In the genomic region with DNA sequence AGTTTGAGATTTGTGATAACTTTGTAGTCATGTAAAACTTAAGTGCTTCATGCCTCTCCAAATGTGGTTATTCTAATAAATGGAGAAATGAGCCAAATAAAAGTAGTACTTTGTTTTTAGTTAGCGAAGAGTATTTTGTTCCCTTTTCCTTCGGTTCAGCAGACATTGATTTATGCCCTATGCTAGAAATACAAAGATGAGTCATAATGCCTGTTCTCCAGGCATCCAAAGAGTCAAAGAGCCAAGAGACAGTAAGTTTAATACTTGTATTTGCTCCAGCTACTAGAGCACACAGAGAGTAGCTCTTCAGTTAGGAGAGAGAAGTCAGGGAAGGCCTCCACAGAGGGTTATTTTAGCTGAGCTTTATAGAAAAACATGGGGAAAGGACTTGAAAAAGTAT, we compare ENCODE assay signal across 13 cellular contexts. TPM values are rescaled to one million over a fixed set of nuclear protein-coding genes. Genes with fewer than 3 reads are reported as not detected.
DNase-seq lines count a peak whose midpoint lies in the region; ATAC-seq and TF ChIP-seq lines count a peak whose summit lies in the region.
"Had no signal": no experiment of that assay in that cellular context is flagged by ENCODE, and none has a peak within 500 bp of the region (broad histone marks: within the 10 kb centered on the region; RNA-seq: fewer than 3 reads in every experiment).

No MANE protein-coding gene starts in this region.

- ATAC-seq in PC-3: peak; percentile 44
- peak; percentile 90 to 97 (median 92) for ATAC-seq in psoas muscle
- no peak for ATAC-seq in HG03521 (IDR thresholded peaks at IDR 0.05; ENCODE audit: unreplicated experiment)
- ATAC-seq: activated CD8-positive, alpha-beta T cell treated with anti-CD3 and anti-CD28 coated beads for 36 hours had no signal

- TF ChIP-seq CTCF in PC-3 (conservative IDR thresholded peaks at IDR 0.05; ENCODE audit: low read depth, low read length) (no peak), psoas muscle (IDR thresholded peaks at IDR 0.05) (no peak), neural progenitor cell (IDR thresholded peaks at IDR 0.05) (no peak)

- POLR2A ChIA-PET in PC-3 (lab: Charles Lee; ENCODE audit: unreplicated experiment): no interaction called here
- POLR2A ChIA-PET in activated CD4-positive, alpha-beta memory T cell treated with anti-CD3 and anti-CD28 coated beads for 36 hours (lab: Charles Lee): interaction anchor here (1.2 to 1.7 kb wide), 2 partner anchors 9 to 32 kb away, joined by 4 to 5 read pairs; no protein-coding TSS in a partner anchor

- BruUV-seq in PC-3 (replicated peaks; lab: Mats Ljungman, UMichigan): no TSS peak

- H3K27me3 Mint-ChIP-seq in neural progenitor cell (ENCODE audit: insufficient read depth, low read depth): peaks cover 2% of the 10 kb centered on the region
- H3K27me3 Mint-ChIP-seq in activated CD4-positive, alpha-beta memory T cell treated with anti-CD3 and anti-CD28 coated beads for 36 hours: no peaks in the 10 kb centered on the region
- H3K27me3 Mint-ChIP-seq: activated CD8-positive, alpha-beta T cell treated with anti-CD3 and anti-CD28 coated beads for 36 hours had no signal

- intact Hi-C loops in PC-3 (cut with micrococcal nuclease): loop anchor here (2.0 kb wide), 1 partner anchor 185 kb away; no protein-coding TSS in a partner anchor
- intact Hi-C loops in psoas muscle (cut with DNase I): loop anchor here in 1 of 2 donors (10.0 kb wide), 1 partner anchor 179 kb away; no protein-coding TSS in a partner anchor
- intact Hi-C loops in activated CD4-positive, alpha-beta memory T cell treated with anti-CD3 and anti-CD28 coated beads for 36 hours (cut with micrococcal nuclease): loop anchor here (2.0 kb wide), 3 partner anchors 41 to 281 kb away; a partner anchor contains a TSS

- H3K4me2 ChIP-seq in PC-3 (ENCODE audit: low read length) (no peak overlapping the region), neural progenitor cell (no peak overlapping the region)

- no peak overlapping the region for H3K4me3 Mint-ChIP-seq in neural progenitor cell
- no peak overlapping the region for H3K4me3 Mint-ChIP-seq in activated CD4-positive, alpha-beta memory T cell treated with anti-CD3 and anti-CD28 coated beads for 36 hours
- H3K4me3 Mint-ChIP-seq: activated CD8-positive, alpha-beta T cell treated with anti-CD3 and anti-CD28 coated beads for 36 hours; brain had no signal

- H3K9me2 ChIP-seq in PC-3 (replicated peaks; ENCODE audit: low read length): no peaks in the 10 kb centered on the region

- no peak overlapping the region for H3K27ac ChIP-seq in PC-3 (ENCODE audit: low read length)
- peak overlapping the region; percentile 75 for H3K27ac ChIP-seq in psoas muscle
- H3K27ac ChIP-seq in neural progenitor cell: no peak overlapping the region
- H3K27ac ChIP-seq: right atrium auricular region had no signal

- CTCF ChIA-PET in PC-3 (lab: Charles Lee): no interaction called here
- CTCF ChIA-PET in activated CD4-positive, alpha-beta memory T cell treated with anti-CD3 and anti-CD28 coated beads for 36 hours (lab: Charles Lee): interaction anchor here (0.6 to 3.3 kb wide), 13 partner anchors 35 to 208 kb away, joined by 3 to 21 read pairs (median 8); a partner anchor contains a TSS

- no peaks in the 10 kb centered on the region for H3K27me3 ChIP-seq in PC-3 (ENCODE audit: low read length)
- no peaks in the 10 kb centered on the region for H3K27me3 ChIP-seq in psoas muscle (ENCODE audit: insufficient read depth in 3 of 3, low read length in 2 of 3)
- H3K27me3 ChIP-seq in neural progenitor cell: no peaks in the 10 kb centered on the region
- H3K27me3 ChIP-seq: right atrium auricular region had no signal

- H3K9me3 ChIP-seq in PC-3 (ENCODE audit: low read length) (no peaks in the 10 kb centered on the region), psoas muscle (no peaks in the 10 kb centered on the region), neural progenitor cell (ENCODE audit: low read depth) (no peaks in the 10 kb centered on the region)
- H3K9me3 ChIP-seq: Caco-2, right atrium auricular region had no signal

- 30 to 35% (median 35%) methylated on average over 2 of the region's 2 CpGs for WGBS in psoas muscle, 3 donors

- DNase-seq in COLO829 (ENCODE audit: low spot score): peak; percentile 71
- DNase-seq in PC-3: peak; percentile 6
- peak; percentile 56 for DNase-seq in fibroblast of peridontal ligament (ENCODE audit: extremely low read depth)
- no peak for DNase-seq in psoas muscle
- DNase-seq in neural progenitor cell (ENCODE audit: low spot score): no peak
- DNase-seq in activated CD4-positive, alpha-beta memory T cell treated with anti-CD3 and anti-CD28 coated beads for 36 hours: no peak
- DNase-seq in T1000 (lab: John Stamatoyannopoulos, UW): no peak
- DNase-seq: activated CD8-positive, alpha-beta T cell treated with anti-CD3 and anti-CD28 coated beads for 36 hours; Caco-2 had no signal

- H2AFZ ChIP-seq in PC-3 (ENCODE audit: low read length): no peak overlapping the region
- H2AFZ ChIP-seq in neural progenitor cell (replicated peaks): no peak overlapping the region

- H3K36me3 Mint-ChIP-seq in neural progenitor cell: peaks cover 10% of the 10 kb centered on the region
- peaks cover 19% of the 10 kb centered on the region for H3K36me3 Mint-ChIP-seq in activated CD4-positive, alpha-beta memory T cell treated with anti-CD3 and anti-CD28 coated beads for 36 hours

- H3K36me3 ChIP-seq in PC-3 (ENCODE audit: low read depth, low read length) (peaks cover 3% of the 10 kb centered on the region; the same call in 1 of the 2 replicates), psoas muscle (ENCODE audit: insufficient read depth in 1 of 2, low read depth in 1 of 2) (peaks cover 0 to 55% of the 10 kb centered on the region in 2 donors), neural progenitor cell (no peaks in the 10 kb centered on the region)

- H4K20me1 ChIP-seq in PC-3 (ENCODE audit: low read length) (no peaks in the 10 kb centered on the region), neural progenitor cell (ENCODE audit: low read depth) (no peaks in the 10 kb centered on the region)

- H3K4me1 ChIP-seq in PC-3 (ENCODE audit: insufficient read depth, low read length): peaks cover 14% of the 10 kb centered on the region
- H3K4me1 ChIP-seq in psoas muscle: peaks cover 11% of the 10 kb centered on the region
- H3K4me1 ChIP-seq in neural progenitor cell: no peaks in the 10 kb centered on the region
- H3K4me1 ChIP-seq: Caco-2, right atrium auricular region had no signal

- no peaks in the 10 kb centered on the region for H3K9me3 Mint-ChIP-seq in neural progenitor cell
- no peaks in the 10 kb centered on the region for H3K9me3 Mint-ChIP-seq in activated CD4-positive, alpha-beta memory T cell treated with anti-CD3 and anti-CD28 coated beads for 36 hours
- H3K9me3 Mint-ChIP-seq: activated CD8-positive, alpha-beta T cell treated with anti-CD3 and anti-CD28 coated beads for 36 hours had no signal

- no peaks in the 10 kb centered on the region for H3K4me1 Mint-ChIP-seq in neural progenitor cell
- peaks cover 8% of the 10 kb centered on the region for H3K4me1 Mint-ChIP-seq in activated CD4-positive, alpha-beta memory T cell treated with anti-CD3 and anti-CD28 coated beads for 36 hours (ENCODE audit: low read depth)
- H3K4me1 Mint-ChIP-seq: brain had no signal

- no peak overlapping the region for H3K27ac Mint-ChIP-seq in neural progenitor cell
- H3K27ac Mint-ChIP-seq in activated CD4-positive, alpha-beta memory T cell treated with anti-CD3 and anti-CD28 coated beads for 36 hours: no peak overlapping the region
- H3K27ac Mint-ChIP-seq: activated CD8-positive, alpha-beta T cell treated with anti-CD3 and anti-CD28 coated beads for 36 hours had no signal

- H3K9ac ChIP-seq in PC-3 (ENCODE audit: low read length): no peak overlapping the region
- no peak overlapping the region for H3K9ac ChIP-seq in neural progenitor cell

- H3K79me2 ChIP-seq in PC-3 (ENCODE audit: low read length) (no peaks in the 10 kb centered on the region), neural progenitor cell (ENCODE audit: low read depth) (no peaks in the 10 kb centered on the region)

- H3K4me3 ChIP-seq in PC-3 (ENCODE audit: low read length) (no peak overlapping the region), psoas muscle (peak overlapping the region; percentile 23), neural progenitor cell (no peak overlapping the region)
- H3K4me3 ChIP-seq: right atrium auricular region had no signal

- H3F3A ChIP-seq in PC-3 (ENCODE audit: low read length, unreplicated experiment) (no peaks in the 10 kb centered on the region), neural progenitor cell (ENCODE audit: low read depth) (no peaks in the 10 kb centered on the region)

RNA-seq across cellular contexts. Expression of a gene that starts 38.8 kb away (rescaled TPM):
- 1.6 and 3.7 TPM in 2 replicates for total RNA-seq in PC-3 (2014; rRNA removed)
- 1 to 10 TPM in 2 of 4 donors, under 1 TPM in 2; 0.88 to 1.6 (median 0.98) TPM for total RNA-seq in psoas muscle
- under 1 TPM; 0.13 to 0.86 (median 0.33) TPM for polyA plus RNA-seq in psoas muscle
- total RNA-seq in neural progenitor cell (ENCODE audit: low replicate concordance): 0.15 TPM in 1 of 2 replicates, not detected in the other
- total RNA-seq in activated CD4-positive, alpha-beta memory T cell treated with anti-CD3 and anti-CD28 coated beads for 36 hours: 10 to 100 TPM; 16.9 to 17.9 TPM
- total RNA-seq: SK-MEL-5 had no signal

RNA-seq across cellular contexts. Expression of a gene that starts 40.7 kb away (rescaled TPM):
- total RNA-seq in PC-3 (2014; rRNA removed): 49.5 and 58.3 TPM in 2 replicates
- total RNA-seq in psoas muscle: 10 to 100 TPM; 51.2 to 71.7 (median 65.8) TPM
- polyA plus RNA-seq in psoas muscle: 10 to 100 TPM; 32.5 to 89.8 (median 42.6) TPM
- total RNA-seq in neural progenitor cell (ENCODE audit: low replicate concordance): 73.9 and 92.4 TPM in 2 replicates
- total RNA-seq in activated CD4-positive, alpha-beta memory T cell treated with anti-CD3 and anti-CD28 coated beads for 36 hours: 10 to 100 TPM; 38.5 to 40.6 TPM

Comparison
In these comparisons a context has a peak if more than half of its experiments do, and no peak if none do; other contexts are left out.
1. DNase-seq: peak in COLO829 (single experiment), PC-3 (single experiment) and fibroblast of peridontal ligament (single experiment); none in psoas muscle (0 of 2), neural progenitor cell (single experiment), activated CD4-positive, alpha-beta memory T cell treated with anti-CD3 and anti-CD28 coated beads for 36 hours (single experiment) and T1000 (single experiment).